Comparison of ENCODE assay signal across 10 cellular contexts in genomic region chr1:157994081-157994581, GRCh38. TPM values are rescaled to one million over a fixed set of nuclear protein-coding genes. Genes with fewer than 3 reads are reported as not detected.
DNase-seq lines count a peak whose midpoint lies in the region; ATAC-seq, FAIRE-seq and TF ChIP-seq lines count a peak whose summit lies in the region.
"Had no signal": no experiment of that assay in that cellular context is flagged by ENCODE, and none has a peak within 500 bp of the region (broad histone marks: within the 10 kb centered on the region; RNA-seq: fewer than 3 reads in every experiment).

No MANE protein-coding gene starts in this region.

- H3K27me3 ChIP-seq in keratinocyte (ENCODE audit: control insufficient read depth, extremely low read depth, insufficient read depth, low read length) = no peaks in the 10 kb centered on the region
- peaks cover 5% of the 10 kb centered on the region for H3K27me3 ChIP-seq in smooth muscle cell (ENCODE audit: low read depth)

- CTCF ChIA-PET in MCF 10A (lab: Yijun Ruan, JAX) = interaction anchor here (0.6 to 42.3 kb wide), 13 partner anchors 10 to 125 kb away, joined by 3 to 2587 read pairs (median 116); a partner anchor contains a TSS
- CTCF ChIA-PET in activated CD4-positive, alpha-beta T cell treated with anti-CD3 and anti-CD28 coated beads for 36 hours (lab: Charles Lee) = interaction anchor here (1.1 kb wide), 1 partner anchor 128 kb away, joined by 3 read pairs; no protein-coding TSS in a partner anchor

- WGBS in smooth muscle cell (ENCODE audit: low lambda C conversion rate) = 1% methylated on average over 10 of the region's 16 CpGs

- peaks cover 2% of the 10 kb centered on the region for H3K27me3 Mint-ChIP-seq in HFFc6 (ENCODE audit: insufficient read depth)
- no peaks in the 10 kb centered on the region for H3K27me3 Mint-ChIP-seq in MCF 10A (ENCODE audit: insufficient read depth, unreplicated experiment)
- H3K27me3 Mint-ChIP-seq in activated CD4-positive, alpha-beta T cell treated with anti-CD3 and anti-CD28 coated beads for 36 hours = peaks cover 39% of the 10 kb centered on the region

- peak overlapping the region; percentile 89 for H3K4me3 Mint-ChIP-seq in HFFc6
- peak overlapping the region; percentile 72 for H3K4me3 Mint-ChIP-seq in MCF 10A (ENCODE audit: unreplicated experiment)
- H3K4me3 Mint-ChIP-seq in activated CD4-positive, alpha-beta T cell treated with anti-CD3 and anti-CD28 coated beads for 36 hours = no peak overlapping the region
- H3K4me3 Mint-ChIP-seq: activated CD8-positive, alpha-beta memory T cell treated with anti-CD3 and anti-CD28 coated beads, Interleukin-2, amount 10 ng/mL, durations not matched to agents 7 days and 5 days had no signal

- ATAC-seq in GM21528 (IDR thresholded peaks at IDR 0.05; ENCODE audit: low FRiP score, unreplicated experiment) = no peak
- no peak for ATAC-seq in activated CD4-positive, alpha-beta T cell treated with anti-CD3 and anti-CD28 coated beads for 36 hours
- ATAC-seq: activated CD8-positive, alpha-beta memory T cell treated with anti-CD3 and anti-CD28 coated beads, Interleukin-2, amount 10 ng/mL, durations not matched to agents 7 days and 5 days had no signal

- intact Hi-C loops in MCF 10A (cut with micrococcal nuclease) = loop anchor here (1.0 kb wide), 1 partner anchor 16 kb away; no protein-coding TSS in a partner anchor
- intact Hi-C loops in activated CD4-positive, alpha-beta T cell treated with anti-CD3 and anti-CD28 coated beads for 36 hours (cut with DNase I, micrococcal nuclease) = no loop called here

- peak overlapping the region; percentile 83 for H3K9ac ChIP-seq in keratinocyte (ENCODE audit: control insufficient read depth, extremely low read depth, insufficient read depth, low read length)
- peak overlapping the region; percentile 90 for H3K9ac ChIP-seq in smooth muscle cell (ENCODE audit: low read depth)

- H3K4me1 Mint-ChIP-seq in HFFc6 (ENCODE audit: low read depth) (peaks cover 78% of the 10 kb centered on the region), MCF 10A (ENCODE audit: insufficient read depth, unreplicated experiment) (peaks cover 46% of the 10 kb centered on the region)
- peaks cover 6% of the 10 kb centered on the region for H3K4me1 Mint-ChIP-seq in activated CD4-positive, alpha-beta T cell treated with anti-CD3 and anti-CD28 coated beads for 36 hours
- H3K4me1 Mint-ChIP-seq: activated CD8-positive, alpha-beta memory T cell treated with anti-CD3 and anti-CD28 coated beads, Interleukin-2, amount 10 ng/mL, durations not matched to agents 7 days and 5 days had no signal

- BruUV-seq in MCF 10A (replicated peaks; lab: Mats Ljungman, UMichigan) = no TSS peak

- H3K9me1 ChIP-seq in keratinocyte (ENCODE audit: control insufficient read depth, extremely low read depth, insufficient read depth, low read length) = no peaks in the 10 kb centered on the region

- H3F3A ChIP-seq in smooth muscle cell (ENCODE audit: low read depth) = peaks cover 12% of the 10 kb centered on the region

- dilution Hi-C loops in keratinocyte (cut with MboI; ENCODE audit: extremely low pct_ligation_motif_present, low sequenced_read_pairs) = no loop called here

- H3K27ac ChIP-seq in keratinocyte (ENCODE audit: control insufficient read depth, insufficient read depth, low read length) (peak overlapping the region; percentile 62), smooth muscle cell (ENCODE audit: low read depth) (peak overlapping the region; percentile 72)
- H3K27ac ChIP-seq: neutrophil had no signal

- H3K79me2 ChIP-seq in keratinocyte (ENCODE audit: control insufficient read depth, insufficient read depth, low read length) = peaks cover 59% of the 10 kb centered on the region
- peaks cover 61% of the 10 kb centered on the region for H3K79me2 ChIP-seq in smooth muscle cell (ENCODE audit: low read depth)

- POLR2A ChIA-PET in MCF 10A (lab: Yijun Ruan, JAX) = interaction anchor here (0.7 to 8.0 kb wide), 11 partner anchors 8 to 1016 kb away, joined by 3 to 114 read pairs (median 5); partner anchors contain the start of gene IFI16
- POLR2A ChIA-PET in activated CD4-positive, alpha-beta T cell treated with anti-CD3 and anti-CD28 coated beads for 36 hours (lab: Charles Lee) = interaction anchor here (0.7 kb wide), 1 partner anchor 120 kb away, joined by 3 read pairs; no protein-coding TSS in a partner anchor

- H3K36me3 Mint-ChIP-seq in HFFc6 (ENCODE audit: low read depth) (peaks cover 6% of the 10 kb centered on the region; the same call in 1 of the 2 replicates), MCF 10A (ENCODE audit: insufficient read depth, unreplicated experiment) (peaks cover 7% of the 10 kb centered on the region)
- H3K36me3 Mint-ChIP-seq in activated CD4-positive, alpha-beta T cell treated with anti-CD3 and anti-CD28 coated beads for 36 hours (ENCODE audit: low read depth) = no peaks in the 10 kb centered on the region
- H3K36me3 Mint-ChIP-seq: activated CD8-positive, alpha-beta memory T cell treated with anti-CD3 and anti-CD28 coated beads, Interleukin-2, amount 10 ng/mL, durations not matched to agents 7 days and 5 days had no signal

- peaks cover 43% of the 10 kb centered on the region for H3K4me1 ChIP-seq in keratinocyte (ENCODE audit: control insufficient read depth, extremely low read depth, insufficient read depth, low read length)
- peaks cover 29% of the 10 kb centered on the region for H3K4me1 ChIP-seq in smooth muscle cell (ENCODE audit: low read depth)

- no peak overlapping the region for H2AFZ ChIP-seq in keratinocyte (ENCODE audit: control insufficient read depth, low read length)
- H2AFZ ChIP-seq in smooth muscle cell (ENCODE audit: low read depth) = peak overlapping the region; percentile 96

- H3K4me3 ChIP-seq in keratinocyte (ENCODE audit: control insufficient read depth in 2 of 3, extremely low read depth in 1 of 3, insufficient read depth in 2 of 3, low read depth in 1 of 3, low read length in 3 of 3) (peak overlapping the region; percentile 83 to 89 (median 89)), smooth muscle cell (peak overlapping the region; percentile 100)

- no peaks in the 10 kb centered on the region for H3K9me3 Mint-ChIP-seq in HFFc6
- no peaks in the 10 kb centered on the region for H3K9me3 Mint-ChIP-seq in MCF 10A (ENCODE audit: unreplicated experiment)
- no peaks in the 10 kb centered on the region for H3K9me3 Mint-ChIP-seq in activated CD4-positive, alpha-beta T cell treated with anti-CD3 and anti-CD28 coated beads for 36 hours (ENCODE audit: low read depth)

- FAIRE-seq in keratinocyte (lab: Jason Lieb, UNC) = no peak

- no peak for DNase-seq in HFFc6
- DNase-seq in MCF 10A (ENCODE audit: unreplicated experiment) = peak; percentile 20
- DNase-seq in keratinocyte (ENCODE audit: low read depth, low spot score) = no peak
- no peak for DNase-seq in smooth muscle cell (lab: John Stamatoyannopoulos, UW; ENCODE audit: unreplicated experiment)
- no peak for DNase-seq in DMS153 (lab: John Stamatoyannopoulos, UW)
- no peak for DNase-seq in dedifferentiated amniotic fluid mesenchymal stem cell (ENCODE audit: extremely low spot score)
- no peak for DNase-seq in activated CD4-positive, alpha-beta T cell treated with anti-CD3 and anti-CD28 coated beads for 36 hours
- DNase-seq: activated CD8-positive, alpha-beta memory T cell treated with anti-CD3 and anti-CD28 coated beads, Interleukin-2, amount 10 ng/mL, durations not matched to agents 7 days and 5 days had no signal

- peak; percentile 40 for TF ChIP-seq CTCF in HFFc6 (IDR thresholded peaks at IDR 0.05)
- no peak for TF ChIP-seq CTCF in MCF 10A (IDR thresholded peaks at IDR 0.05; ENCODE audit: unreplicated experiment)
- TF ChIP-seq CTCF in keratinocyte (optimal IDR thresholded peaks at IDR 0.05 in 1 of 3, IDR thresholded peaks at IDR 0.05 in 1 of 3, conservative IDR thresholded peaks at IDR 0.05 in 1 of 3; ENCODE audit: extremely low read depth in 1 of 3, insufficient read depth in 2 of 3, low read length in 3 of 3) = no peak
- TF ChIP-seq CTCF in smooth muscle cell (IDR thresholded peaks at IDR 0.05; ENCODE audit: borderline replicate concordance, insufficient read depth, poor library complexity, severe bottlenecking) = peak; percentile 14

- H4K20me1 ChIP-seq in keratinocyte (ENCODE audit: control insufficient read depth, extremely low read depth, insufficient read depth, low read length) (no peaks in the 10 kb centered on the region), smooth muscle cell (ENCODE audit: low read depth) (peaks cover 38% of the 10 kb centered on the region)

- peak overlapping the region; percentile 78 for H3K4me2 ChIP-seq in keratinocyte (ENCODE audit: control insufficient read depth, extremely low read depth, insufficient read depth, low read depth, low read length)
- H3K4me2 ChIP-seq in smooth muscle cell = peak overlapping the region; percentile 99

- H3K9me3 ChIP-seq in keratinocyte (ENCODE audit: control insufficient read depth, low read depth, low read length) (no peaks in the 10 kb centered on the region), smooth muscle cell (replicated peaks; ENCODE audit: low read depth) (no peaks in the 10 kb centered on the region)
- H3K9me3 ChIP-seq: neutrophil had no signal

- H3K36me3 ChIP-seq in keratinocyte (ENCODE audit: control insufficient read depth in 2 of 2, extremely low read depth in 1 of 2, insufficient read depth in 2 of 2, low read length in 2 of 2) = peaks cover 2 to 7% of the 10 kb centered on the region in 2 experiments
- H3K36me3 ChIP-seq in smooth muscle cell (ENCODE audit: low read depth) = no peaks in the 10 kb centered on the region
- H3K36me3 ChIP-seq: neutrophil had no signal

- peak overlapping the region; percentile 76 for H3K27ac Mint-ChIP-seq in HFFc6
- H3K27ac Mint-ChIP-seq in MCF 10A (ENCODE audit: low read depth, unreplicated experiment) = peak overlapping the region; percentile 10
- H3K27ac Mint-ChIP-seq in activated CD4-positive, alpha-beta T cell treated with anti-CD3 and anti-CD28 coated beads for 36 hours = no peak overlapping the region
- H3K27ac Mint-ChIP-seq: activated CD8-positive, alpha-beta memory T cell treated with anti-CD3 and anti-CD28 coated beads, Interleukin-2, amount 10 ng/mL, durations not matched to agents 7 days and 5 days had no signal

RNA-seq across cellular contexts. Expression of gene KIRREL1, which starts 0.7 kb away (rescaled TPM):
- total RNA-seq in HFFc6 (2021; fragmentation: NEBNext Ultra II Directional; extraction: Animal tissue kit (Norgen Biotek cat#: 25700)) = 100 to 1,000 TPM in 5 of 6 experiments, 10 to 100 TPM in 1; 99.5 to 121 (median 107) TPM
- 73.6 and 101 TPM in 2 replicates for total RNA-seq in MCF 10A (2022)
- polyA plus RNA-seq in keratinocyte = 18.3 to 29.8 TPM (median 19.7 TPM) in 3 replicates
- 2.7 TPM for polyA plus RNA-seq in keratinocyte (2011; ENCODE audit: low read depth)
- 11.1 and 14.7 TPM in 2 replicates for polyA plus RNA-seq in keratinocyte (2011; cell fraction: cytosol; rRNA removed)
- polyA plus RNA-seq in keratinocyte (2011; cell fraction: nucleus; rRNA removed) = 65.2 and 75.4 TPM in 2 replicates
- 11.5 and 45.7 TPM in 2 replicates for polyA plus RNA-seq in keratinocyte (2012; ENCODE audit: low replicate concordance)
- polyA minus RNA-seq in keratinocyte = 47.6 to 153 TPM (median 54.8 TPM) in 3 replicates
- 39.5 TPM for polyA minus RNA-seq in keratinocyte (2011; cell fraction: cytosol; rRNA and poly(A)+ RNA removed)
- 101 and 135 TPM in 2 replicates for polyA minus RNA-seq in keratinocyte (2011; cell fraction: nucleus; rRNA and poly(A)+ RNA removed)
- total RNA-seq in smooth muscle cell = 58.4 and 66.6 TPM in 2 replicates
- polyA plus RNA-seq in smooth muscle cell = 40.9 and 41.2 TPM in 2 replicates
- total RNA-seq in activated CD4-positive, alpha-beta T cell treated with anti-CD3 and anti-CD28 coated beads for 36 hours = under 1 TPM; 0.21 to 0.25 TPM
- total RNA-seq: activated CD8-positive, alpha-beta memory T cell treated with anti-CD3 and anti-CD28 coated beads, Interleukin-2, amount 10 ng/mL, durations not matched to agents 7 days and 5 days had no signal

Comparison
In these comparisons a context has a peak if more than half of its experiments do, and no peak if none do; other contexts are left out.
1. CTCF ChIP-seq: peak in HFFc6 (single experiment) and smooth muscle cell (single experiment); none in MCF 10A (single experiment) and keratinocyte (0 of 3).
2. RNA of gene KIRREL1, which starts 0.7 kb away (total RNA-seq): 99.5 to 121 TPM in HFFc6, 73.6 to 101 TPM in MCF 10A and 58.4 to 66.6 TPM in smooth muscle cell; 0.21 to 0.25 TPM in activated CD4-positive, alpha-beta T cell treated with anti-CD3 and anti-CD28 coated beads for 36 hours; every median in the first group is over 10 times any median in the second.